ENCODE assay signal across 8 cellular contexts in genomic region chr11:96341237-96342130, GRCh38. TPM values are rescaled to one million over a fixed set of nuclear protein-coding genes. Genes with fewer than 3 reads are reported as not detected.
A peak's percentile ranks its signal among the peaks of the same experiment; 100 is the strongest.
DNase-seq lines count a peak whose midpoint lies in the region; ATAC-seq and TF ChIP-seq lines count a peak whose summit lies in the region.

No MANE protein-coding gene starts in this region.

- peak overlapping the region; percentile 98 for H3K4me3 Mint-ChIP-seq in osteocyte (ENCODE audit: unreplicated experiment)

- peak overlapping the region; percentile 90 for H3K4me2 ChIP-seq in PC-3 (ENCODE audit: low read length)

- H3K79me2 ChIP-seq in PC-3 (ENCODE audit: low read length) = peaks cover 64% of the 10 kb centered on the region

- H3K9me3 ChIP-seq in PC-3 (ENCODE audit: low read length) (no peaks in the 10 kb centered on the region), upper lobe of right lung (no peaks in the 10 kb centered on the region)

- no TSS peak for BruUV-seq in PC-3 (replicated peaks; lab: Mats Ljungman, UMichigan)

- DNase-seq in GM10266 (ENCODE audit: extremely low spot score) (peak; percentile 48), PC-3 (peak; percentile 52), activated gamma-delta T cell treated with Interleukin-2 at 50 U/mL for 16 hours (peak; percentile 68), globus pallidus (ENCODE audit: low spot score) (peak; percentile 68), osteocyte (ENCODE audit: extremely low spot score, unreplicated experiment) (no peak), upper lobe of right lung (peak; percentile 83), GM19240 (ENCODE audit: insufficient read length, low spot score) (no peak)

- POLR2A ChIA-PET in PC-3 (lab: Charles Lee; ENCODE audit: unreplicated experiment) = interaction anchor here (0.5 to 0.6 kb wide), 3 partner anchors 30 to 286 kb away, joined by 3 to 4 read pairs (median 4); no protein-coding TSS in a partner anchor

- peak; percentile 43 for TF ChIP-seq CTCF in GM10266 (IDR thresholded peaks at IDR 0.05; ENCODE audit: control insufficient read depth, insufficient read depth, low read depth, missing control alignments)
- TF ChIP-seq CTCF in PC-3 (conservative IDR thresholded peaks at IDR 0.05; ENCODE audit: low read depth, low read length) = peak; percentile 73
- peak; percentile 58 for TF ChIP-seq CTCF in osteocyte (IDR thresholded peaks at IDR 0.05)
- peak; percentile 48 for TF ChIP-seq CTCF in upper lobe of right lung (IDR thresholded peaks at IDR 0.05)

- H3K36me3 ChIP-seq in PC-3 (ENCODE audit: low read depth, low read length) = no peaks in the 10 kb centered on the region
- no peaks in the 10 kb centered on the region for H3K36me3 ChIP-seq in upper lobe of right lung

- no peaks in the 10 kb centered on the region for H3K9me2 ChIP-seq in PC-3 (replicated peaks; ENCODE audit: low read length)

- H3K27me3 Mint-ChIP-seq in osteocyte (ENCODE audit: unreplicated experiment) = no peaks in the 10 kb centered on the region

- H3K27ac ChIP-seq in PC-3 (ENCODE audit: low read length) (0 out of 2 replicates have a peak overlapping the region, but pooled peaks have one; percentile 69), upper lobe of right lung (peak overlapping the region; percentile 80)

- H3K4me3 ChIP-seq in PC-3 (ENCODE audit: low read length) (peak overlapping the region; percentile 89), upper lobe of right lung (peak overlapping the region; percentile 80)

- peaks cover 52% of the 10 kb centered on the region for H3K4me1 Mint-ChIP-seq in osteocyte (ENCODE audit: unreplicated experiment)

- H3K9me3 Mint-ChIP-seq in osteocyte (ENCODE audit: unreplicated experiment) = no peaks in the 10 kb centered on the region

- H3K27me3 ChIP-seq in PC-3 (ENCODE audit: low read length) (no peaks in the 10 kb centered on the region), upper lobe of right lung (no peaks in the 10 kb centered on the region)

- CTCF ChIA-PET in PC-3 (lab: Charles Lee) = interaction anchor here (0.5 to 2.9 kb wide), 14 partner anchors 27 to 1199 kb away, joined by 3 to 24 read pairs (median 4); partner anchors contain the start of genes CCDC82 and JRKL

- peak overlapping the region; percentile 97 for H3K27ac Mint-ChIP-seq in osteocyte (ENCODE audit: unreplicated experiment)

- H2AFZ ChIP-seq in PC-3 (ENCODE audit: low read length) = peak overlapping the region; percentile 88

- H3K36me3 Mint-ChIP-seq in osteocyte (ENCODE audit: unreplicated experiment) = peaks cover 3% of the 10 kb centered on the region

- peak overlapping the region; percentile 92 for H3K9ac ChIP-seq in PC-3 (ENCODE audit: low read length)

- no peaks in the 10 kb centered on the region for H4K20me1 ChIP-seq in PC-3 (ENCODE audit: low read length)

- H3F3A ChIP-seq in PC-3 (ENCODE audit: low read length, unreplicated experiment) = no peaks in the 10 kb centered on the region

- intact Hi-C loops in PC-3 (cut with micrococcal nuclease) (loop anchor here (2.0 to 5.0 kb wide), 8 partner anchors 69 to 417 kb away; partner anchors contain the start of gene MTMR2), upper lobe of right lung (cut with DNase I) (no loop called here)

- peaks cover 42% of the 10 kb centered on the region for H3K4me1 ChIP-seq in PC-3 (ENCODE audit: insufficient read depth, low read length)
- peaks cover 47% of the 10 kb centered on the region for H3K4me1 ChIP-seq in upper lobe of right lung

- ATAC-seq in HG02588 (IDR thresholded peaks at IDR 0.05; ENCODE audit: unreplicated experiment) (peak; percentile 22), PC-3 (peak; percentile 31), upper lobe of right lung (peak; percentile 70)

RNA-seq across cellular contexts. Expression of gene MAML2, which starts 1.5 kb away (rescaled TPM):
- 10.3 and 10.9 TPM in 2 replicates for total RNA-seq in PC-3 (2014; rRNA removed)
- 28.0 and 29.3 TPM in 2 replicates for total RNA-seq in osteocyte
- 27.5 TPM for total RNA-seq in upper lobe of right lung

RNA-seq across cellular contexts. Expression of gene CCDC82, which starts 48.2 kb away (rescaled TPM):
- total RNA-seq in PC-3 (2014; rRNA removed) = 13.5 and 14.5 TPM in 2 replicates
- 20.8 and 22.2 TPM in 2 replicates for total RNA-seq in osteocyte
- total RNA-seq in upper lobe of right lung = 28.4 TPM

RNA-seq across cellular contexts. Expression of gene JRKL, which starts 48.3 kb away (rescaled TPM):
- total RNA-seq in PC-3 (2014; rRNA removed) (4.7 and 5.1 TPM in 2 replicates), osteocyte (10.6 and 12.0 TPM in 2 replicates), upper lobe of right lung (9.8 TPM)

Comparison
In these comparisons a context has a peak if more than half of its experiments do, and no peak if none do; other contexts are left out.
1. DNase-seq: peak in GM10266 (single experiment), PC-3 (single experiment), activated gamma-delta T cell treated with Interleukin-2 at 50 U/mL for 16 hours (single experiment), globus pallidus (single experiment) and upper lobe of right lung (single experiment); none in osteocyte (single experiment) and GM19240 (single experiment).
2. Peak in every context shown above with its lines, with median percentiles within 50 percentile points of each other: CTCF ChIP-seq and ATAC-seq.